Comparison of ENCODE assay signal across 20 cellular contexts in genomic region chr19:306151-306900, GRCh38. TPM values are rescaled to one million over a fixed set of nuclear protein-coding genes. Genes with fewer than 3 reads are reported as not detected.
A peak's percentile ranks its signal among the peaks of the same experiment; 100 is the strongest.
DNase-seq lines count a peak whose midpoint lies in the region; ATAC-seq and TF ChIP-seq lines count a peak whose summit lies in the region.
"Had no signal": no experiment of that assay in that cellular context is flagged by ENCODE, and none has a peak within 500 bp of the region (broad histone marks: within the 10 kb centered on the region; RNA-seq: fewer than 3 reads in every experiment).

No MANE protein-coding gene starts in this region.

- H3K36me3 Mint-ChIP-seq in stimulated activated naive B cell treated with anti-CD40 and anti-IgM and Interleukin-4, amounts not matched to agents 10 μg/mL and 1 μg/mL and 100 μg/mL, for 72 hours: peaks cover 34 to 42% of the 10 kb centered on the region in 2 donors
- H3K36me3 Mint-ChIP-seq in Calu3 (ENCODE audit: insufficient read depth, unreplicated experiment): peaks cover 14% of the 10 kb centered on the region

- H3K27me3 Mint-ChIP-seq in stimulated activated naive B cell treated with anti-CD40 and anti-IgM and Interleukin-4, amounts not matched to agents 10 μg/mL and 1 μg/mL and 100 μg/mL, for 72 hours: no peaks in the 10 kb centered on the region
- no peaks in the 10 kb centered on the region for H3K27me3 Mint-ChIP-seq in Calu3 (ENCODE audit: unreplicated experiment)

- H3K36me3 ChIP-seq in heart right ventricle: peaks cover 8 to 60% (median 29%) of the 10 kb centered on the region in 9 donors
- H3K36me3 ChIP-seq in right atrium auricular region: peaks cover 47% of the 10 kb centered on the region
- no peaks in the 10 kb centered on the region; the same call in 1 of the 2 replicates for H3K36me3 ChIP-seq in Panc1 (ENCODE audit: control insufficient read depth, insufficient read depth, low read length)
- peaks cover 52% of the 10 kb centered on the region for H3K36me3 ChIP-seq in lower lobe of right lung
- peaks cover 19 to 63% (median 48%) of the 10 kb centered on the region in 4 donors for H3K36me3 ChIP-seq in upper lobe of left lung

- TF ChIP-seq CTCF in heart right ventricle (IDR thresholded peaks at IDR 0.05) (no peak), right atrium auricular region (IDR thresholded peaks at IDR 0.05) (no peak), Panc1 (IDR thresholded peaks at IDR 0.05) (no peak), lower lobe of right lung (IDR thresholded peaks at IDR 0.05) (no peak), upper lobe of left lung (IDR thresholded peaks at IDR 0.05) (no peak), Calu3 (IDR thresholded peaks at IDR 0.05; ENCODE audit: unreplicated experiment) (no peak)

- ATAC-seq in heart right ventricle (peak in 2 of 8 donors; percentile 2 to 37), Panc1 (0 out of 2 replicates have a peak, but pooled peaks have one; percentile 11), lower lobe of right lung (peak; percentile 12 to 14), upper lobe of left lung (ENCODE audit: low FRiP score in 2 of 2) (peak in 1 of 2 donors; percentile 34), left colon (no peak)
- ATAC-seq in stimulated activated naive B cell treated with anti-CD40 and anti-IgM and Interleukin-4, amounts not matched to agents 10 μg/mL and 1 μg/mL and 100 μg/mL, for 72 hours (replicated peaks): no peak
- ATAC-seq: CD8-positive, alpha-beta T cell; GM23338 had no signal

- intact Hi-C loops in heart right ventricle (cut with DNase I) (loop anchor here in 1 of 10 donors (5.0 kb wide), 1 partner anchor 36 kb away; the partner anchor contains the start of gene MIER2), Panc1 (cut with micrococcal nuclease; ENCODE audit: unreplicated experiment) (no loop called here), lower lobe of right lung (cut with DNase I) (no loop called here), left colon (cut with DNase I, micrococcal nuclease) (no loop called here), Calu3 (cut with micrococcal nuclease; ENCODE audit: unreplicated experiment) (no loop called here)

- no peaks in the 10 kb centered on the region for H3K9me3 Mint-ChIP-seq in stimulated activated naive B cell treated with anti-CD40 and anti-IgM and Interleukin-4, amounts not matched to agents 10 μg/mL and 1 μg/mL and 100 μg/mL, for 72 hours
- H3K9me3 Mint-ChIP-seq in Calu3 (ENCODE audit: low read depth, unreplicated experiment): no peaks in the 10 kb centered on the region
- H3K9me3 Mint-ChIP-seq: CD8-positive, alpha-beta T cell; GM23338 had no signal

- H3K9me3 ChIP-seq in heart right ventricle (no peaks in the 10 kb centered on the region), right atrium auricular region (no peaks in the 10 kb centered on the region), Panc1 (ENCODE audit: control insufficient read depth, insufficient read depth, low read depth, low read length) (no peaks in the 10 kb centered on the region), lower lobe of right lung (no peaks in the 10 kb centered on the region), upper lobe of left lung (no peaks in the 10 kb centered on the region)

- POLR2A ChIA-PET in Panc1 (lab: Charles Lee): no interaction called here

- BruUV-seq in Panc1 (replicated peaks; lab: Mats Ljungman, UMichigan): no TSS peak
- no TSS peak for BruUV-seq in Calu3 (replicated peaks; lab: Mats Ljungman, UMichigan)

- WGBS in heart right ventricle, 2 donors: 93 to 94% methylated on average over 42 to 50 of the region's 50 CpGs
- 94% methylated on average over 32 to 41 of the region's 50 CpGs for WGBS in upper lobe of left lung, 2 donors

- H3K27ac Mint-ChIP-seq in stimulated activated naive B cell treated with anti-CD40 and anti-IgM and Interleukin-4, amounts not matched to agents 10 μg/mL and 1 μg/mL and 100 μg/mL, for 72 hours: no peak overlapping the region
- no peak overlapping the region for H3K27ac Mint-ChIP-seq in Calu3 (ENCODE audit: unreplicated experiment)
- H3K27ac Mint-ChIP-seq: CD8-positive, alpha-beta T cell; GM23338 had no signal

- TF ChIP-seq EP300 in upper lobe of left lung (IDR thresholded peaks at IDR 0.05): no peak

- H3K4me1 ChIP-seq in heart right ventricle (peaks cover 0 to 27% (median 0%) of the 10 kb centered on the region in 9 donors), right atrium auricular region (no peaks in the 10 kb centered on the region), Panc1 (ENCODE audit: control insufficient read depth, insufficient read depth, low read length) (no peaks in the 10 kb centered on the region), lower lobe of right lung (no peaks in the 10 kb centered on the region), upper lobe of left lung (peaks cover 4 to 9% (median 7%) of the 10 kb centered on the region in 4 donors)

- TF ChIP-seq POLR2A in upper lobe of left lung (IDR thresholded peaks at IDR 0.05): no peak

- H3K4me1 Mint-ChIP-seq in stimulated activated naive B cell treated with anti-CD40 and anti-IgM and Interleukin-4, amounts not matched to agents 10 μg/mL and 1 μg/mL and 100 μg/mL, for 72 hours: peaks cover 0 to 2% of the 10 kb centered on the region in 2 donors
- H3K4me1 Mint-ChIP-seq in Calu3 (ENCODE audit: low read depth, unreplicated experiment): no peaks in the 10 kb centered on the region
- H3K4me1 Mint-ChIP-seq: GM23338 had no signal

- no peak for DNase-seq in heart right ventricle
- no peak for DNase-seq in right atrium auricular region (ENCODE audit: low spot score)
- no peak for DNase-seq in Panc1 (ENCODE audit: low read depth, low spot score)
- DNase-seq in lower lobe of right lung: no peak
- DNase-seq in upper lobe of left lung: no peak
- no peak for DNase-seq in stimulated activated naive B cell treated with anti-CD40 and anti-IgM and Interleukin-4, amounts not matched to agents 10 μg/mL and 1 μg/mL and 100 μg/mL, for 72 hours
- no peak for DNase-seq in left colon
- no peak for DNase-seq in Calu3
- DNase-seq: AML-193; C1 segment of cervical spinal cord; CD8-positive, alpha-beta T cell; HCEC 1CT; NCI-H1105; NCI-H146; NCI-H2029; NCI-H2227 treated with DMSO at 0.1 percent for 48 hours; NCI-H510A treated with DMSO at 0.1 percent for 48 hours; NCI-H774; NK-92 treated with Interleukin-12 subunit alpha and Interleukin-12 subunit beta, amount 100 ng/mL, for 24 hours had no signal

- H3K4me3 ChIP-seq in heart right ventricle (peak overlapping the region in 1 of 10 donors; percentile 43), right atrium auricular region (no peak overlapping the region), Panc1 (ENCODE audit: low read depth in 2 of 2, low read length in 2 of 2) (no peak overlapping the region), lower lobe of right lung (no peak overlapping the region), upper lobe of left lung (no peak overlapping the region)
- H3K4me3 ChIP-seq: GM23338 had no signal

- H3K27me3 ChIP-seq in heart right ventricle: no peaks in the 10 kb centered on the region
- H3K27me3 ChIP-seq in right atrium auricular region: no peaks in the 10 kb centered on the region
- H3K27me3 ChIP-seq in Panc1 (ENCODE audit: control insufficient read depth, insufficient read depth, low read length): no peaks in the 10 kb centered on the region
- H3K27me3 ChIP-seq in lower lobe of right lung (ENCODE audit: low read depth): no peaks in the 10 kb centered on the region
- no peaks in the 10 kb centered on the region for H3K27me3 ChIP-seq in upper lobe of left lung

- H3K4me3 Mint-ChIP-seq in stimulated activated naive B cell treated with anti-CD40 and anti-IgM and Interleukin-4, amounts not matched to agents 10 μg/mL and 1 μg/mL and 100 μg/mL, for 72 hours: no peak overlapping the region
- H3K4me3 Mint-ChIP-seq in Calu3 (ENCODE audit: low read depth, unreplicated experiment): no peak overlapping the region
- H3K4me3 Mint-ChIP-seq: CD8-positive, alpha-beta T cell; GM23338 had no signal

- H3K27ac ChIP-seq in heart right ventricle (peak overlapping the region in 6 of 10 donors; percentile 5 to 84 (median 60)), right atrium auricular region (no peak overlapping the region), Panc1 (ENCODE audit: low read length) (no peak overlapping the region), lower lobe of right lung (no peak overlapping the region), upper lobe of left lung (peak overlapping the region in 3 of 4 donors; percentile 85 to 91 (median 87))

- in situ Hi-C loops in Panc1 (cut with HindIII; ENCODE audit: low pct_unique_long_range_greater_than_20kb, low sequenced_read_pairs): no loop called here

- CTCF ChIA-PET in Panc1 (lab: Charles Lee) (no interaction called here), Calu3 (lab: Charles Lee) (no interaction called here)

RNA-seq across cellular contexts. Expression of gene PLPP2, which starts 15.1 kb away (rescaled TPM):
- total RNA-seq in heart right ventricle (1 to 10 TPM in 2 of 10 donors, under 1 TPM in 8; 0.14 to 2.8 (median 0.62) TPM), right atrium auricular region (1 to 10 TPM in 1 of 2 donors, under 1 TPM in 1; 0.82 to 3.3 TPM), Panc1 (2021; ENCODE audit: unreplicated experiment) (67.0 TPM), lower lobe of right lung (11.7 TPM), upper lobe of left lung (10 to 100 TPM in 4 of 6 donors, 1 to 10 TPM in 2; 7.1 to 50.1 (median 16.7) TPM), left colon (100 to 1,000 TPM in 1 of 2 donors, 10 to 100 TPM in 1; 85.2 to 109 TPM), Calu3 (2022) (113 and 126 TPM in 2 replicates)
- under 1 TPM; 0.80 to 0.91 TPM for polyA plus RNA-seq in heart right ventricle
- polyA plus RNA-seq in Panc1 (2012; ENCODE audit: insufficient read length): 130 TPM

RNA-seq across cellular contexts. Expression of gene MIER2, which starts 38.3 kb away (rescaled TPM):
- total RNA-seq in heart right ventricle: 10 to 100 TPM; 11.1 to 34.6 (median 16.3) TPM
- polyA plus RNA-seq in heart right ventricle: 10 to 100 TPM; 25.1 to 30.4 TPM
- total RNA-seq in right atrium auricular region: 10 to 100 TPM; 15.2 to 22.4 TPM
- total RNA-seq in Panc1 (2021; ENCODE audit: unreplicated experiment): 32.1 TPM
- 45.4 TPM for polyA plus RNA-seq in Panc1 (2012; ENCODE audit: insufficient read length)
- 39.4 TPM for total RNA-seq in lower lobe of right lung
- 10 to 100 TPM; 16.4 to 64.8 (median 31.7) TPM for total RNA-seq in upper lobe of left lung
- 10 to 100 TPM; 14.6 to 15.7 TPM for total RNA-seq in left colon
- total RNA-seq in Calu3 (2022): 22.8 and 28.4 TPM in 2 replicates

Comparison
In these comparisons a context has a peak if more than half of its experiments do, and no peak if none do; other contexts are left out.
1. H3K27ac ChIP-seq: peak in heart right ventricle (6 of 10) and upper lobe of left lung (3 of 4); none in right atrium auricular region (0 of 2), Panc1 (single experiment) and lower lobe of right lung (single experiment).
2. ATAC-seq: peak in Panc1 (single experiment) and lower lobe of right lung (2 of 2); none in stimulated activated naive B cell treated with anti-CD40 and anti-IgM and Interleukin-4, amounts not matched to agents 10 μg/mL and 1 μg/mL and 100 μg/mL, for 72 hours (0 of 2) and left colon (single experiment).